ENCODE assay signal across 25 cellular contexts in the genomic region with DNA sequence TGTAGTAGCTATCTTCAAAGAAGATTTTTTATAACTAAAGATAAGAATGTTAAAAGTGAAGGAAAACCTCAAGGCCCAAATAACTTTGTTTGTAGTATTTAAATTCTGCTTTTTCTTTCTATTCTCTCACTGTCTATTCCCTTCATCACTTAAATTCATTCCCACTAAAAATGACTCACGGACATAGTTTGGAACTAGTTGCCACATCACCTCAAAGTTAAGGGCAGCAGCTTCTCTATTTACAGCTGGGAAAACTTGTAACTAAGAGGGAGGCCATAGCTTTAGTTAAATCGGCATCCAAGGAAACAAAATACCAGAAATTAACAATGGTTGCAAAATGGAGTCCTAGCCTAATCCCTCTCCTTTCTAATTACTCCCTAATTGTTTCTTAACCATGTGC.
DNase-seq lines count a peak whose midpoint lies in the region; ATAC-seq, FAIRE-seq and TF ChIP-seq lines count a peak whose summit lies in the region.
"Had no signal": no experiment of that assay in that cellular context is flagged by ENCODE, and none has a peak within 500 bp of the region (broad histone marks: within the 10 kb centered on the region; RNA-seq: fewer than 3 reads in every experiment).

No MANE protein-coding gene starts in this region.

- H3K4me1 Mint-ChIP-seq in astrocyte (ENCODE audit: low read depth, unreplicated experiment) (no peaks in the 10 kb centered on the region), T-cell (no peaks in the 10 kb centered on the region)
- H3K4me1 Mint-ChIP-seq: CD14-positive monocyte, GM23338 had no signal

- H3K9me3 ChIP-seq in IMR-90 (ENCODE audit: control insufficient read depth, insufficient read depth, low read length) (no peaks in the 10 kb centered on the region), astrocyte (ENCODE audit: insufficient read depth, low read depth, low read length) (no peaks in the 10 kb centered on the region), esophagus squamous epithelium (no peaks in the 10 kb centered on the region)

- no peaks in the 10 kb centered on the region for H3K36me3 Mint-ChIP-seq in astrocyte (ENCODE audit: low read depth, unreplicated experiment)
- H3K36me3 Mint-ChIP-seq in T-cell = no peaks in the 10 kb centered on the region
- H3K36me3 Mint-ChIP-seq: CD14-positive monocyte had no signal

- H3K4me2 ChIP-seq in IMR-90 (ENCODE audit: low read depth, low read length) (no peak overlapping the region), astrocyte (ENCODE audit: low read length) (no peak overlapping the region)
- H3K4me2 ChIP-seq: GM23338, PC-9 had no signal

- H3K9ac ChIP-seq in IMR-90 (ENCODE audit: low read depth, low read length) = no peak overlapping the region
- no peak overlapping the region for H3K9ac ChIP-seq in astrocyte (ENCODE audit: low read length)

- no peaks in the 10 kb centered on the region for H3K9me3 Mint-ChIP-seq in astrocyte (ENCODE audit: unreplicated experiment)
- H3K9me3 Mint-ChIP-seq in T-cell = peaks cover 0 to 2% (median 2%) of the 10 kb centered on the region in 3 donors
- H3K9me3 Mint-ChIP-seq: CD14-positive monocyte, GM23338 had no signal

- H2BK15ac ChIP-seq in IMR-90 (ENCODE audit: low read depth, low read length) = no peak overlapping the region

- H3K27me3 Mint-ChIP-seq in astrocyte (ENCODE audit: low read depth, unreplicated experiment) (no peaks in the 10 kb centered on the region), T-cell (no peaks in the 10 kb centered on the region)

- H3K4me3 ChIP-seq in IMR-90 (ENCODE audit: insufficient read depth, low read depth, low read length) (no peak overlapping the region), astrocyte (ENCODE audit: insufficient read depth, low read depth, low read length) (no peak overlapping the region), fibroblast of pulmonary artery (replicated peaks; ENCODE audit: low read depth, low read length) (no peak overlapping the region), esophagus squamous epithelium (no peak overlapping the region)
- H3K4me3 ChIP-seq: GM12878, GM23338, PC-9 had no signal

- DNase-seq in IMR-90 = peak; percentile 43
- DNase-seq in astrocyte (ENCODE audit: low read depth) = peak; percentile 39
- peak; percentile 1 for DNase-seq in fibroblast of pulmonary artery (ENCODE audit: low read depth)
- no peak for DNase-seq in esophagus squamous epithelium (lab: John Stamatoyannopoulos, UW)
- no peak for DNase-seq in NCI-H2196 (lab: John Stamatoyannopoulos, UW; ENCODE audit: unreplicated experiment)
- DNase-seq in T-cell = no peak
- DNase-seq: ACHN, DMS79 treated with DMSO at 0.1 percent for 48 hours, HCEC 1CT, KBM-7, MV-4-11, NCI-H1694 treated with DMSO at 0.1 percent for 48 hours, NCI-H2107, NCI-H2227 treated with DMSO at 0.1 percent for 48 hours, NCI-H524, NCI-H82, PC-9, SIG-M5 had no signal

- in situ Hi-C loops in IMR-90 (cut with MboI; ENCODE audit: low sequenced_read_pairs) = loop anchor here (10.0 kb wide), 1 partner anchor 205 kb away; no protein-coding TSS in a partner anchor

- TF ChIP-seq CTCF in IMR-90 (conservative IDR thresholded peaks at IDR 0.05; ENCODE audit: low read depth, low read length) = no peak
- no peak for TF ChIP-seq CTCF in astrocyte (IDR thresholded peaks at IDR 0.05; ENCODE audit: insufficient read depth, low read depth, low read length)
- no peak for TF ChIP-seq CTCF in fibroblast of pulmonary artery (IDR thresholded peaks at IDR 0.05; ENCODE audit: low read length, missing control alignments)
- TF ChIP-seq CTCF in esophagus squamous epithelium (IDR thresholded peaks at IDR 0.05) = no peak

- no peak overlapping the region for H3K18ac ChIP-seq in IMR-90 (ENCODE audit: low read depth, low read length)

- no CpG with 5 or more reads among the region's 2 CpGs for WGBS in IMR-90 (ENCODE audit: extremely low coverage in 2 of 2, insufficient read length in 1 of 2), 2 experiments
- WGBS in esophagus squamous epithelium, 2 donors = 75 to 79% methylated on average over 1 to 2 of the region's 2 CpGs

- H3K27ac Mint-ChIP-seq in astrocyte (ENCODE audit: unreplicated experiment) = no peak overlapping the region
- no peak overlapping the region for H3K27ac Mint-ChIP-seq in T-cell
- H3K27ac Mint-ChIP-seq: CD14-positive monocyte, GM23338 had no signal

- no peak overlapping the region for H4K5ac ChIP-seq in IMR-90 (ENCODE audit: low read depth, low read length)

- no peak overlapping the region for H3K4ac ChIP-seq in IMR-90 (ENCODE audit: low read depth, low read length)

- CTCF ChIA-PET in IMR-90 (lab: Yijun Ruan, JAX) = interaction anchor here (0.7 to 1.1 kb wide), 2 partner anchors 17 to 403 kb away, joined by 3 to 4 read pairs; no protein-coding TSS in a partner anchor
- CTCF ChIA-PET in T-cell (lab: Charles Lee) = no interaction called here

- H4K8ac ChIP-seq in IMR-90 (ENCODE audit: low read depth in 2 of 2, low read length in 2 of 2) = no peak overlapping the region

- ATAC-seq in IMR-90 (ENCODE audit: low read depth) = no peak
- no peak for ATAC-seq in GM18502 (IDR thresholded peaks at IDR 0.05; ENCODE audit: poor library complexity, unreplicated experiment)
- ATAC-seq in T-cell (replicated peaks in 1 of 4) = no peak
- ATAC-seq: GM12878, GM23338 had no signal

- no peak overlapping the region for H3K56ac ChIP-seq in IMR-90 (ENCODE audit: extremely low read depth, insufficient read depth, low read length)

- H3K79me1 ChIP-seq in IMR-90 (ENCODE audit: low read depth in 1 of 2, low read length in 2 of 2) = no peaks in the 10 kb centered on the region

- no peak overlapping the region for H2BK5ac ChIP-seq in IMR-90 (ENCODE audit: low read depth, low read length, poor library complexity, severe bottlenecking)

- no peak overlapping the region for H2AK5ac ChIP-seq in IMR-90 (ENCODE audit: low read depth, low read length)

- no peak overlapping the region for H2AK9ac ChIP-seq in IMR-90 (replicated peaks; ENCODE audit: low read depth, low read length, poor library complexity)

- POLR2A ChIA-PET in IMR-90 (lab: Charles Lee; ENCODE audit: unreplicated experiment) (interaction anchor here (0.6 kb wide), 1 partner anchor 26 kb away, joined by 3 read pairs; no protein-coding TSS in a partner anchor), T-cell (lab: Charles Lee) (no interaction called here)

- no peak overlapping the region for H2AFZ ChIP-seq in IMR-90 (replicated peaks; ENCODE audit: low read length, poor library complexity)
- H2AFZ ChIP-seq in astrocyte (ENCODE audit: low read depth, low read length) = no peak overlapping the region
- H2AFZ ChIP-seq: GM23338, PC-9 had no signal

- no peak for TF ChIP-seq RAD21 in IMR-90 (IDR thresholded peaks at IDR 0.05; ENCODE audit: low read length)

- H3K79me2 ChIP-seq in astrocyte (ENCODE audit: insufficient read depth, low read length) = no peaks in the 10 kb centered on the region

- H3K27me3 ChIP-seq in IMR-90 (ENCODE audit: control insufficient read depth, insufficient read depth, low read length) (no peaks in the 10 kb centered on the region; the same call in 1 of the 2 replicates), astrocyte (ENCODE audit: insufficient read depth, low read length) (no peaks in the 10 kb centered on the region), esophagus squamous epithelium (no peaks in the 10 kb centered on the region)

- no peak for FAIRE-seq in astrocyte (lab: Jason Lieb, UNC)
- FAIRE-seq: G401.6, GM12878, GM19239 had no signal

- H3K14ac ChIP-seq in IMR-90 (replicated peaks; ENCODE audit: low read depth, low read length) = no peak overlapping the region

- H3K27ac ChIP-seq in IMR-90 (ENCODE audit: insufficient read depth, low read length) (no peak overlapping the region), astrocyte (ENCODE audit: low read depth, low read length) (no peak overlapping the region), esophagus squamous epithelium (no peak overlapping the region)
- H3K27ac ChIP-seq: PC-9, RWPE1 had no signal

- H3K36me3 ChIP-seq in IMR-90 (ENCODE audit: control insufficient read depth, insufficient read depth, low read length) = no peaks in the 10 kb centered on the region
- no peaks in the 10 kb centered on the region for H3K36me3 ChIP-seq in astrocyte (ENCODE audit: insufficient read depth, low read length)
- H3K36me3 ChIP-seq in esophagus squamous epithelium = no peaks in the 10 kb centered on the region

- no peaks in the 10 kb centered on the region; the same call in 1 of the 2 replicates for H4K20me1 ChIP-seq in IMR-90 (ENCODE audit: insufficient read depth, low read length)
- no peaks in the 10 kb centered on the region for H4K20me1 ChIP-seq in astrocyte (ENCODE audit: insufficient read depth, low read length)

- no peak overlapping the region for H3K23ac ChIP-seq in IMR-90 (ENCODE audit: low read depth, low read length)

- BruUV-seq in IMR-90 (replicated peaks; lab: Mats Ljungman, UMichigan) = no TSS peak

- H2BK120ac ChIP-seq in IMR-90 (ENCODE audit: low read depth, low read length) = no peak overlapping the region

- no peak overlapping the region for H4K91ac ChIP-seq in IMR-90 (ENCODE audit: insufficient read depth, low read depth, low read length)

- no peak overlapping the region for H2BK20ac ChIP-seq in IMR-90 (ENCODE audit: low read depth, low read length)

- H3K4me1 ChIP-seq in IMR-90 (ENCODE audit: control insufficient read depth, insufficient read depth, low read length) (no peaks in the 10 kb centered on the region), astrocyte (ENCODE audit: insufficient read depth, low read length) (no peaks in the 10 kb centered on the region), esophagus squamous epithelium (no peaks in the 10 kb centered on the region)

- TF ChIP-seq POLR2A in IMR-90 (IDR thresholded peaks at IDR 0.05; ENCODE audit: low read depth, low read length) (no peak), esophagus squamous epithelium (IDR thresholded peaks at IDR 0.05) (no peak)

- dilution Hi-C loops in IMR-90 (cut with HindIII; ENCODE audit: low sequenced_read_pairs, unreplicated experiment) = no loop called here

- intact Hi-C loops in IMR-90 (cut with micrococcal nuclease) (no loop called here), esophagus squamous epithelium (cut with DNase I) (no loop called here)

- H3K4me3 Mint-ChIP-seq in astrocyte (ENCODE audit: unreplicated experiment) = no peak overlapping the region
- no peak overlapping the region for H3K4me3 Mint-ChIP-seq in T-cell
- H3K4me3 Mint-ChIP-seq: CD14-positive monocyte, GM23338 had no signal

- H3K9me1 ChIP-seq in IMR-90 (ENCODE audit: insufficient read depth, low read length) = no peaks in the 10 kb centered on the region

TF ChIP-seq in IMR-90, 13 proteins besides CTCF, POLR2A, EP300 and RAD21 (continues in another document):
- TF ChIP-seq CEBPB (IDR thresholded peaks at IDR 0.05; ENCODE audit: low read depth, low read length) (peak; percentile 20; the same call in 1 of the 2 replicates), MAFK (IDR thresholded peaks at IDR 0.05; ENCODE audit: low read depth, low read length) (no peak), MXI1 (IDR thresholded peaks at IDR 0.05; ENCODE audit: borderline replicate concordance, low read depth, low read length) (no peak), MAZ (IDR thresholded peaks at IDR 0.05; ENCODE audit: borderline replicate concordance, low read depth, low read length) (no peak)

Comparison
In these comparisons a context has a peak if more than half of its experiments do, and no peak if none do; other contexts are left out.
1. DNase-seq: peak in IMR-90 (single experiment), astrocyte (single experiment) and fibroblast of pulmonary artery (single experiment); none in esophagus squamous epithelium (single experiment), NCI-H2196 (single experiment) and T-cell (0 of 34).